Comparison of ENCODE assay signal across 1 cellular context in genomic region chr3:48609088-48610005, GRCh38.
TF ChIP-seq lines count a peak whose summit lies in the region.

UQCRC1 (minus strand) TSS chr3:48609646; CDS start chr3:48609620, 26 bp downstream.

TF ChIP-seq in HCT116, 20 proteins besides CTCF, POLR2A, EP300 and RAD21 (continued from another document):
- TF ChIP-seq MAX (IDR thresholded peaks at IDR 0.05) (peak; percentile 33; the same call in 1 of the 2 replicates), SP1 (IDR thresholded peaks at IDR 0.05; ENCODE audit: low read depth) (no peak), POLR2AphosphoS5 (IDR thresholded peaks at IDR 0.05; ENCODE audit: low read depth, low read length) (peak; percentile 96), CBX3 (IDR thresholded peaks at IDR 0.05; ENCODE audit: low read depth) (no peak; the same call in 1 of the 2 replicates), ZNF274 (IDR thresholded peaks at IDR 0.05; ENCODE audit: low read depth, low read length) (no peak)
